Comparison of ENCODE assay signal across 11 cellular contexts in the genomic region with DNA sequence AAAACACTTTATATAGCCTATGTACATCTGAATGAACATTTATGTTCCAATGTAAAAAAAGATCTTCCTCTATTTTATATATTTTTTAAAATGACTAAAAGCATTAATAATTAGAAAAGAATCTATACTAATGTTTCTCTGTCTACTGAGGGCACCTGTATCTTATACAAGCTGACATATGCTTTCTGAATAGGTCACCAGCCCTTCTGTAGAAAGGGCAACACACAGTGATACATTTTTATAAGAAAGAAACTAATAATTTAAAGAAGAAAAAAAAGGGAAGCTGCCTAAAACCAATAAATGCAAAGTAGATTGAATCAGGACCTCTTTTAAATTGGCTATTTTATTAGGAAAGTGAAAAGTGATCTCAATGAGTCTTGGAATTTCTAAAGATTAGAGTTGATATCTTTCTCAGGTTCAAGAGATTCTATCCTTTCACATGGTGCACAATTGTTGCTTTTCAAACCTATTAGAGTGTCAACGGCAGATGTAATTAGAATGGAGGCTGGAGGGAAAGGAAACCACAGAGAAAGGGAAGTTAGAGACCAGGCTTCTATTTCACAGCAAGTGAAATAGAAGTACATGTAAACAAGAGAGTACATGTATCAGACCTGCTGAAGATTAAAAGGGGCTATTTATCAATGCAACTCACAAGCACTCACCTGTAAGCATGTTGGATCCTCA. TPM values are rescaled to one million over a fixed set of nuclear protein-coding genes. Genes with fewer than 3 reads are reported as not detected.
DNase-seq lines count a peak whose midpoint lies in the region; ATAC-seq and TF ChIP-seq lines count a peak whose summit lies in the region.
"Had no signal": no experiment of that assay in that cellular context is flagged by ENCODE, and none has a peak within 500 bp of the region (broad histone marks: within the 10 kb centered on the region; RNA-seq: fewer than 3 reads in every experiment).

No MANE protein-coding gene starts in this region.

- H3K4me1 Mint-ChIP-seq in CD4-positive, alpha-beta T cell (ENCODE audit: low read depth): peaks cover 89% of the 10 kb centered on the region
- peaks cover 72% of the 10 kb centered on the region for H3K4me1 Mint-ChIP-seq in activated naive CD4-positive, alpha-beta T cell treated with anti-CD3 and anti-CD28 coated beads for 36 hours (ENCODE audit: low read depth)

- peaks cover 76% of the 10 kb centered on the region for H3K36me3 Mint-ChIP-seq in CD4-positive, alpha-beta T cell (ENCODE audit: low read depth)
- peaks cover 24% of the 10 kb centered on the region for H3K36me3 Mint-ChIP-seq in activated naive CD4-positive, alpha-beta T cell treated with anti-CD3 and anti-CD28 coated beads for 36 hours (ENCODE audit: low read depth)

- ATAC-seq in CD4-positive, alpha-beta T cell (ENCODE audit: poor library complexity): no peak
- ATAC-seq in GM19438 (IDR thresholded peaks at IDR 0.05; ENCODE audit: low read depth, unreplicated experiment) (peak; percentile 72), HG03135 (IDR thresholded peaks at IDR 0.05; ENCODE audit: unreplicated experiment) (peak; percentile 71)
- ATAC-seq: foreskin keratinocyte had no signal

- no peak for TF ChIP-seq CTCF in CD4-positive, alpha-beta T cell (IDR thresholded peaks at IDR 0.05)
- no peak for TF ChIP-seq CTCF in brain microvascular endothelial cell (IDR thresholded peaks at IDR 0.05; ENCODE audit: low read depth, low read length, missing control alignments)

- H3K4me3 Mint-ChIP-seq in CD4-positive, alpha-beta T cell: peak overlapping the region; percentile 1
- no peak overlapping the region for H3K4me3 Mint-ChIP-seq in activated naive CD4-positive, alpha-beta T cell treated with anti-CD3 and anti-CD28 coated beads for 36 hours

- no peaks in the 10 kb centered on the region for H3K9me3 Mint-ChIP-seq in CD4-positive, alpha-beta T cell
- no peaks in the 10 kb centered on the region for H3K9me3 Mint-ChIP-seq in activated naive CD4-positive, alpha-beta T cell treated with anti-CD3 and anti-CD28 coated beads for 36 hours

- H3K27me3 Mint-ChIP-seq in CD4-positive, alpha-beta T cell: no peaks in the 10 kb centered on the region
- H3K27me3 Mint-ChIP-seq in activated naive CD4-positive, alpha-beta T cell treated with anti-CD3 and anti-CD28 coated beads for 36 hours (ENCODE audit: low read depth): no peaks in the 10 kb centered on the region

- POLR2A ChIA-PET in CD4-positive, alpha-beta T cell (lab: Charles Lee): no interaction called here

- H3K4me3 ChIP-seq in brain microvascular endothelial cell (ENCODE audit: low read depth, low read length): no peak overlapping the region

- H3K27ac ChIP-seq in CD4-positive, alpha-beta T cell (ENCODE audit: low read depth, low read length): no peak overlapping the region
- H3K27ac ChIP-seq in brain microvascular endothelial cell: no peak overlapping the region
- H3K27ac ChIP-seq: foreskin keratinocyte had no signal

- H3K36me3 ChIP-seq in brain microvascular endothelial cell (replicated peaks): peaks cover 2% of the 10 kb centered on the region

- intact Hi-C loops in CD4-positive, alpha-beta T cell (cut with DNase I, micrococcal nuclease): no loop called here
- intact Hi-C loops in posterior cingulate gyrus (cut with DNase I): loop anchor here (10.0 kb wide), 1 partner anchor 306 kb away; a partner anchor contains a TSS
- intact Hi-C loops in activated naive CD4-positive, alpha-beta T cell treated with anti-CD3 and anti-CD28 coated beads for 36 hours (cut with micrococcal nuclease): no loop called here

- no peak overlapping the region for H3K27ac Mint-ChIP-seq in CD4-positive, alpha-beta T cell
- H3K27ac Mint-ChIP-seq in activated naive CD4-positive, alpha-beta T cell treated with anti-CD3 and anti-CD28 coated beads for 36 hours: no peak overlapping the region

- no peaks in the 10 kb centered on the region for H3K9me3 ChIP-seq in CD4-positive, alpha-beta T cell (ENCODE audit: control insufficient read depth, low read length)

- DNase-seq in CD4-positive, alpha-beta T cell: no peak
- DNase-seq in SIG-M5 treated with dmso at 0.1 percent for 504 hours (lab: John Stamatoyannopoulos, UW; ENCODE audit: unreplicated experiment) (peak; percentile 87), posterior cingulate gyrus (no peak), NCI-H2081 (lab: John Stamatoyannopoulos, UW) (no peak), brain microvascular endothelial cell (no peak)
- no peak for DNase-seq in activated naive CD4-positive, alpha-beta T cell treated with anti-CD3 and anti-CD28 coated beads for 36 hours
- DNase-seq: DMS153, foreskin keratinocyte, NCI-H1930 had no signal

- CTCF ChIA-PET in CD4-positive, alpha-beta T cell (lab: Charles Lee): no interaction called here
- CTCF ChIA-PET in activated naive CD4-positive, alpha-beta T cell treated with anti-CD3 and anti-CD28 coated beads for 36 hours (lab: Charles Lee): no interaction called here

- H3K27me3 ChIP-seq in CD4-positive, alpha-beta T cell (ENCODE audit: control insufficient read depth, insufficient read depth, low read length): no peaks in the 10 kb centered on the region
- no peaks in the 10 kb centered on the region for H3K27me3 ChIP-seq in brain microvascular endothelial cell (replicated peaks)
- H3K27me3 ChIP-seq: foreskin keratinocyte had no signal

- in situ Hi-C loops in brain microvascular endothelial cell (cut with HindIII; ENCODE audit: low pct_ligation_motif_present, low sequenced_read_pairs): no loop called here

RNA-seq across cellular contexts. Expression of a gene that starts 6.3 kb away (rescaled TPM):
- 10 to 100 TPM; 88.4 to 94.0 TPM for total RNA-seq in CD4-positive, alpha-beta T cell
- total RNA-seq in activated naive CD4-positive, alpha-beta T cell treated with anti-CD3 and anti-CD28 coated beads for 36 hours: 100 to 1,000 TPM; 106 to 108 TPM
